Comparison of ENCODE assay signal across 8 cellular contexts in the genomic region with DNA sequence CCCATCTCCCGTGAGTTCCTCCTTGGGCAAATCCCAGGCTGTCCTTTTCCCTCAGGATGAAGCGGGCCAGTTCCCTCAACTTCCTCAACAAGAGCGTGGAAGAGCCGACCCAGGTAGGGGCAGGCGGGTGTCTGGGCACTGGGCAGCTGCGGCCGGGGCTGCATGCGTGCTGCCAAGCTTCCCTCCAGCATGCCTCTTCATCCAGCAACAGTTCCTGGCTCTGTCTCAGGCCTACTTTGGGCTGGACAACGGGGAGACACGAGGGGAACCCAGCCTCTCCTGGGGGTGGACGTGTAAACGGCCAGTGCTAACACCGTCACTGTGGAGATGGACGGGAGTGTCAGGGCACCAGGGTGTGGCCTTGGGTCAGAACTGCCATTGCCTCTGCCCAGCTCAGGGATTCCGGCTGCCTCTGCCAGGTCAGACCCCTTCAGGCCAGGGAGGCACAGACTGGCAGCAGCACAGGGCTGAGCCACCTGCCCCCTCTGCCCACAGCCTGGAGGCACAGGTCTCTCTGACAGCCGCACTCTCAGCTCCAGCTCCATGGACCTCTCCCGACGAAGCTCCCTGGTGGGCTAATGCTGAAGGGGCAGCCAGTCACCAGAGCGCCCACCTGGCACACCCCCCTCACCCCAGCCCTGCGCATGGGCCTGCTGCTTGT. TPM values are rescaled to one million over a fixed set of nuclear protein-coding genes. Genes with fewer than 3 reads are reported as not detected.
DNase-seq lines count a peak whose midpoint lies in the region; ATAC-seq and TF ChIP-seq lines count a peak whose summit lies in the region.

No MANE protein-coding gene starts in this region.

- no peaks in the 10 kb centered on the region for H3K27me3 ChIP-seq in H7 (ENCODE audit: control insufficient read depth, insufficient read depth, low read length)

- CTCF ChIA-PET in WTC11 (lab: Charles Lee): interaction anchor here (1.0 to 4.0 kb wide), 6 partner anchors 15 to 56 kb away, joined by 3 to 33 read pairs (median 19); a partner anchor contains a TSS

- H3K27ac ChIP-seq in skin epidermis: peak overlapping the region in 16 of 21 experiments; percentile 89 to 99 (median 96)

- TF ChIP-seq CTCF in WTC11 (IDR thresholded peaks at IDR 0.05) (no peak), foreskin fibroblast (IDR thresholded peaks at IDR 0.05; ENCODE audit: low read depth, low read length) (no peak)

- no peaks in the 10 kb centered on the region for H3K9me3 Mint-ChIP-seq in WTC11

- H3K4me3 ChIP-seq in H7 (ENCODE audit: insufficient read depth, low read depth, low read length) (peak overlapping the region; percentile 67; the same call in 1 of the 2 replicates), foreskin fibroblast (ENCODE audit: low read depth in 1 of 2, low read length in 2 of 2) (peak overlapping the region; percentile 73 to 75), skin epidermis (peak overlapping the region in 4 of 7 experiments; percentile 67 to 95 (median 83))

- H3K36me3 ChIP-seq in H7 (replicated peaks; ENCODE audit: control insufficient read depth, insufficient read depth, low read length): peaks cover 16% of the 10 kb centered on the region

- H3K36me3 Mint-ChIP-seq in WTC11: peaks cover 30% of the 10 kb centered on the region; the same call in 1 of the 2 replicates

- ATAC-seq in WTC11: no peak

- POLR2A ChIA-PET in WTC11 (lab: Charles Lee): no interaction called here

- H3K4me3 Mint-ChIP-seq in WTC11: peak overlapping the region; percentile 97

- DNase-seq in H7: no peak
- DNase-seq in WTC11 (ENCODE audit: low spot score): no peak
- DNase-seq in foreskin fibroblast: no peak
- DNase-seq in GM19238 (ENCODE audit: insufficient read length, low spot score): no peak
- DNase-seq in RKO (ENCODE audit: low spot score): no peak
- DNase-seq in amygdala (lab: John Stamatoyannopoulos, UW): no peak
- DNase-seq in superior temporal gyrus (ENCODE audit: extremely low spot score): no peak

- H3K27ac Mint-ChIP-seq in WTC11: peak overlapping the region; percentile 89; the same call in 1 of the 2 replicates

- H3K27me3 Mint-ChIP-seq in WTC11 (ENCODE audit: low read depth): no peaks in the 10 kb centered on the region; the same call in 1 of the 2 replicates

- H3K4me1 Mint-ChIP-seq in WTC11: peaks cover 12% of the 10 kb centered on the region

TF ChIP-seq in WTC11, 78 proteins besides CTCF, POLR2A, EP300 and RAD21:
- TF ChIP-seq FOXP1 (CRISPR knock-in tag; IDR thresholded peaks at IDR 0.05; ENCODE audit: borderline replicate concordance) (0 out of 2 replicates have a peak, but pooled peaks have one; percentile 5), ZNF671 (CRISPR knock-in tag; IDR thresholded peaks at IDR 0.05) (no peak)

RNA-seq across cellular contexts. Expression of a gene that starts 1.9 kb away (rescaled TPM):
- 140 and 165 TPM in 2 replicates for total RNA-seq in H7 (2014; rRNA removed; shearing (Covaris generic))
- total RNA-seq in WTC11 (2021): 125 to 134 TPM (median 130 TPM) in 3 replicates

RNA-seq across cellular contexts. Expression of a gene that starts 9.0 kb away (rescaled TPM):
- 21.5 and 28.1 TPM in 2 replicates for total RNA-seq in H7 (2014; rRNA removed; shearing (Covaris generic))
- total RNA-seq in WTC11 (2021): 52.3 to 54.9 TPM (median 54.1 TPM) in 3 replicates

RNA-seq across cellular contexts. Expression of a gene that starts 11.5 kb away (rescaled TPM):
- total RNA-seq in H7 (2014; rRNA removed; shearing (Covaris generic)): 3.5 and 12.0 TPM in 2 replicates
- total RNA-seq in WTC11 (2021): 12.2 to 12.9 TPM (median 12.2 TPM) in 3 replicates

RNA-seq across cellular contexts. Expression of a gene that starts 22.4 kb away (rescaled TPM):
- 117 and 125 TPM in 2 replicates for total RNA-seq in H7 (2014; rRNA removed; shearing (Covaris generic))
- 86.0 to 86.9 TPM (median 86.4 TPM) in 3 replicates for total RNA-seq in WTC11 (2021)

RNA-seq across cellular contexts. Expression of a gene that starts 25.2 kb away (rescaled TPM):
- total RNA-seq in H7 (2014; rRNA removed; shearing (Covaris generic)): 0.42 and 0.85 TPM in 2 replicates
- 2.2 to 2.3 TPM (median 2.3 TPM) in 3 replicates for total RNA-seq in WTC11 (2021)
